1 cellular context compared by ENCODE assay signal in the genomic region with DNA sequence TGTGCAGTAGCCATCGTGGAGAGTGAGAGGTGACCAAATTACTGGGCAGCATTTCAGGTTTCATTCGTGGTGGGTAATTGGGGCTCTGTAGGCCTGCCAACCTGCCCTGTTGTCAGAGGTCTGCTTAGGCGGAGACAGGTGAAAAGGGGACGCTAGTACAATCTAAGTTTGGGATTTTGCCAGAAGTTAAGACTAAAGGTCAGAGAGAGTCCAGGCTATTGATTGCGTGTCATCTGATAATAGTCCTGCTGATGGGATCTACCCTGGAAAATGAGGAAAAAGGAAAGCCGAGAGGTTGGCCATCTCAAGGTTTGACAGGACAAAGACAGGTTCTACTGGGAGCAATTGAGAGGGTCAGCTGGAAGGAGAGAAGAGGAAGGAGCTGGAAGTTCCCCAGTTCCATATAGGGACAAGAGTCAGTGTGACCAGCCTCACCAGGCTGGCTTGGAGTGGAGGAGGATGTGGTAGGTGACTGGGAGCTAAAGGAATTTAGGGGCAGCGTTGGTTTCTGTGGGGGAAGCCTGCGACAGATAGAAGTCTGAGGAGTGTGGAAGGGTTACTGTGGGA.
TF ChIP-seq lines count a peak whose summit lies in the region.

No MANE protein-coding gene starts in this region.

TF ChIP-seq in HepG2, 621 proteins besides CTCF, POLR2A, EP300 and RAD21 (continued from another document and continues in another):
- TF ChIP-seq ZNF224 (CRISPR knock-in tag; IDR thresholded peaks at IDR 0.05) (0 out of 2 replicates have a peak, but pooled peaks have one; percentile 67), ATF7 (IDR thresholded peaks at IDR 0.05) (0 out of 2 replicates have a peak, but pooled peaks have one; percentile 1), ATF7 (CRISPR knock-in tag; IDR thresholded peaks at IDR 0.05) (no peak), ZNF710 (CRISPR knock-in tag; IDR thresholded peaks at IDR 0.05; ENCODE audit: borderline replicate concordance) (peak; percentile 62; the same call in 1 of the 2 replicates), ZNF644 (CRISPR knock-in tag; IDR thresholded peaks at IDR 0.05; ENCODE audit: low read depth) (no peak), HNRNPK (IDR thresholded peaks at IDR 0.05; ENCODE audit: low read depth, low read length, poor library complexity, severe bottlenecking) (no peak), HNF1B (CRISPR knock-in tag; IDR thresholded peaks at IDR 0.05) (peak; percentile 61), HDAC2 (CRISPR knock-in tag; IDR thresholded peaks at IDR 0.05) (0 out of 2 replicates have a peak, but pooled peaks have one; percentile 40), IRX3 (CRISPR knock-in tag; IDR thresholded peaks at IDR 0.05; ENCODE audit: borderline replicate concordance, low read depth) (no peak), ZNF263 (CRISPR knock-in tag; IDR thresholded peaks at IDR 0.05) (0 out of 2 replicates have a peak, but pooled peaks have one; percentile 25), MTERF4 (CRISPR knock-in tag; IDR thresholded peaks at IDR 0.05) (peak; percentile 89; the same call in 1 of the 2 replicates), NR2F2 (IDR thresholded peaks at IDR 0.05; ENCODE audit: borderline replicate concordance, low read depth) (peak; percentile 56; the same call in 1 of the 2 replicates), TEAD3 (CRISPR knock-in tag; optimal IDR thresholded peaks at IDR 0.05; ENCODE audit: borderline replicate concordance) (no peak), ZNF607 (CRISPR knock-in tag; IDR thresholded peaks at IDR 0.05; ENCODE audit: borderline replicate concordance) (peak; percentile 77; the same call in 1 of the 2 replicates), HDAC6 (IDR thresholded peaks at IDR 0.05; ENCODE audit: low read depth, low read length) (no peak), HNF4G (IDR thresholded peaks at IDR 0.05; ENCODE audit: borderline replicate concordance, low read depth, low read length) (peak; percentile 78), HNF4G (CRISPR knock-in tag; IDR thresholded peaks at IDR 0.05; ENCODE audit: borderline replicate concordance, low read depth) (no peak; the same call in 1 of the 2 replicates), ZNF713 (CRISPR knock-in tag; IDR thresholded peaks at IDR 0.05) (no peak), RARA (CRISPR knock-in tag; IDR thresholded peaks at IDR 0.05) (peak; percentile 95), HNF4A (CRISPR knock-in tag; IDR thresholded peaks at IDR 0.05) (peak; percentile 85), ZNF333 (CRISPR knock-in tag; IDR thresholded peaks at IDR 0.05; ENCODE audit: borderline replicate concordance) (0 out of 2 replicates have a peak, but pooled peaks have one; percentile 30), KLF11 (CRISPR knock-in tag; IDR thresholded peaks at IDR 0.05) (0 out of 2 replicates have a peak, but pooled peaks have one; percentile 63), ZNF512 (CRISPR knock-in tag; IDR thresholded peaks at IDR 0.05) (no peak), ERF (CRISPR knock-in tag; IDR thresholded peaks at IDR 0.05) (peak; percentile 45; the same call in 1 of the 2 replicates), ZNF451 (CRISPR knock-in tag; IDR thresholded peaks at IDR 0.05) (no peak), NCOR1 (IDR thresholded peaks at IDR 0.05; ENCODE audit: borderline replicate concordance, low read length) (peak; percentile 65; the same call in 1 of the 2 replicates), ZNF782 (CRISPR knock-in tag; IDR thresholded peaks at IDR 0.05; ENCODE audit: borderline replicate concordance) (no peak), TBL1XR1 (IDR thresholded peaks at IDR 0.05; ENCODE audit: borderline replicate concordance, low read length, partially characterized antibody) (no peak), ZNF563 (CRISPR knock-in tag; IDR thresholded peaks at IDR 0.05) (peak; percentile 76), THRA (CRISPR knock-in tag; IDR thresholded peaks at IDR 0.05; ENCODE audit: borderline replicate concordance) (peak; percentile 72), RXRB (CRISPR knock-in tag; IDR thresholded peaks at IDR 0.05; ENCODE audit: borderline replicate concordance) (peak; percentile 80), HDAC1 (CRISPR knock-in tag; IDR thresholded peaks at IDR 0.05) (peak; percentile 54)
- TF ChIP-seq, protein P1, sequence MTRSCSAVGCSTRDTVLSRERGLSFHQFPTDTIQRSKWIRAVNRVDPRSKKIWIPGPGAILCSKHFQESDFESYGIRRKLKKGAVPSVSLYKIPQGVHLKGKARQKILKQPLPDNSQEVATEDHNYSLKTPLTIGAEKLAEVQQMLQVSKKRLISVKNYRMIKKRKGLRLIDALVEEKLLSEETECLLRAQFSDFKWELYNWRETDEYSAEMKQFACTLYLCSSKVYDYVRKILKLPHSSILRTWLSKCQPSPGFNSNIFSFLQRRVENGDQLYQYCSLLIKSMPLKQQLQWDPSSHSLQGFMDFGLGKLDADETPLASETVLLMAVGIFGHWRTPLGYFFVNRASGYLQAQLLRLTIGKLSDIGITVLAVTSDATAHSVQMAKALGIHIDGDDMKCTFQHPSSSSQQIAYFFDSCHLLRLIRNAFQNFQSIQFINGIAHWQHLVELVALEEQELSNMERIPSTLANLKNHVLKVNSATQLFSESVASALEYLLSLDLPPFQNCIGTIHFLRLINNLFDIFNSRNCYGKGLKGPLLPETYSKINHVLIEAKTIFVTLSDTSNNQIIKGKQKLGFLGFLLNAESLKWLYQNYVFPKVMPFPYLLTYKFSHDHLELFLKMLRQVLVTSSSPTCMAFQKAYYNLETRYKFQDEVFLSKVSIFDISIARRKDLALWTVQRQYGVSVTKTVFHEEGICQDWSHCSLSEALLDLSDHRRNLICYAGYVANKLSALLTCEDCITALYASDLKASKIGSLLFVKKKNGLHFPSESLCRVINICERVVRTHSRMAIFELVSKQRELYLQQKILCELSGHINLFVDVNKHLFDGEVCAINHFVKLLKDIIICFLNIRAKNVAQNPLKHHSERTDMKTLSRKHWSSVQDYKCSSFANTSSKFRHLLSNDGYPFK (CRISPR knock-in tag; IDR thresholded peaks at IDR 0.05; ENCODE audit: borderline replicate concordance): 0 out of 2 replicates have a peak, but pooled peaks have one; percentile 2
- TF ChIP-seq, protein P2, sequence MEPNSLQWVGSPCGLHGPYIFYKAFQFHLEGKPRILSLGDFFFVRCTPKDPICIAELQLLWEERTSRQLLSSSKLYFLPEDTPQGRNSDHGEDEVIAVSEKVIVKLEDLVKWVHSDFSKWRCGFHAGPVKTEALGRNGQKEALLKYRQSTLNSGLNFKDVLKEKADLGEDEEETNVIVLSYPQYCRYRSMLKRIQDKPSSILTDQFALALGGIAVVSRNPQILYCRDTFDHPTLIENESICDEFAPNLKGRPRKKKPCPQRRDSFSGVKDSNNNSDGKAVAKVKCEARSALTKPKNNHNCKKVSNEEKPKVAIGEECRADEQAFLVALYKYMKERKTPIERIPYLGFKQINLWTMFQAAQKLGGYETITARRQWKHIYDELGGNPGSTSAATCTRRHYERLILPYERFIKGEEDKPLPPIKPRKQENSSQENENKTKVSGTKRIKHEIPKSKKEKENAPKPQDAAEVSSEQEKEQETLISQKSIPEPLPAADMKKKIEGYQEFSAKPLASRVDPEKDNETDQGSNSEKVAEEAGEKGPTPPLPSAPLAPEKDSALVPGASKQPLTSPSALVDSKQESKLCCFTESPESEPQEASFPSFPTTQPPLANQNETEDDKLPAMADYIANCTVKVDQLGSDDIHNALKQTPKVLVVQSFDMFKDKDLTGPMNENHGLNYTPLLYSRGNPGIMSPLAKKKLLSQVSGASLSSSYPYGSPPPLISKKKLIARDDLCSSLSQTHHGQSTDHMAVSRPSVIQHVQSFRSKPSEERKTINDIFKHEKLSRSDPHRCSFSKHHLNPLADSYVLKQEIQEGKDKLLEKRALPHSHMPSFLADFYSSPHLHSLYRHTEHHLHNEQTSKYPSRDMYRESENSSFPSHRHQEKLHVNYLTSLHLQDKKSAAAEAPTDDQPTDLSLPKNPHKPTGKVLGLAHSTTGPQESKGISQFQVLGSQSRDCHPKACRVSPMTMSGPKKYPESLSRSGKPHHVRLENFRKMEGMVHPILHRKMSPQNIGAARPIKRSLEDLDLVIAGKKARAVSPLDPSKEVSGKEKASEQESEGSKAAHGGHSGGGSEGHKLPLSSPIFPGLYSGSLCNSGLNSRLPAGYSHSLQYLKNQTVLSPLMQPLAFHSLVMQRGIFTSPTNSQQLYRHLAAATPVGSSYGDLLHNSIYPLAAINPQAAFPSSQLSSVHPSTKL (CRISPR knock-in tag; IDR thresholded peaks at IDR 0.05): peak; percentile 65
- TF ChIP-seq, protein P3, sequence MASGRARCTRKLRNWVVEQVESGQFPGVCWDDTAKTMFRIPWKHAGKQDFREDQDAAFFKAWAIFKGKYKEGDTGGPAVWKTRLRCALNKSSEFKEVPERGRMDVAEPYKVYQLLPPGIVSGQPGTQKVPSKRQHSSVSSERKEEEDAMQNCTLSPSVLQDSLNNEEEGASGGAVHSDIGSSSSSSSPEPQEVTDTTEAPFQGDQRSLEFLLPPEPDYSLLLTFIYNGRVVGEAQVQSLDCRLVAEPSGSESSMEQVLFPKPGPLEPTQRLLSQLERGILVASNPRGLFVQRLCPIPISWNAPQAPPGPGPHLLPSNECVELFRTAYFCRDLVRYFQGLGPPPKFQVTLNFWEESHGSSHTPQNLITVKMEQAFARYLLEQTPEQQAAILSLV (CRISPR knock-in tag; IDR thresholded peaks at IDR 0.05; ENCODE audit: borderline replicate concordance): 0 out of 2 replicates have a peak, but pooled peaks have one; percentile 21
- TF ChIP-seq, protein P4, sequence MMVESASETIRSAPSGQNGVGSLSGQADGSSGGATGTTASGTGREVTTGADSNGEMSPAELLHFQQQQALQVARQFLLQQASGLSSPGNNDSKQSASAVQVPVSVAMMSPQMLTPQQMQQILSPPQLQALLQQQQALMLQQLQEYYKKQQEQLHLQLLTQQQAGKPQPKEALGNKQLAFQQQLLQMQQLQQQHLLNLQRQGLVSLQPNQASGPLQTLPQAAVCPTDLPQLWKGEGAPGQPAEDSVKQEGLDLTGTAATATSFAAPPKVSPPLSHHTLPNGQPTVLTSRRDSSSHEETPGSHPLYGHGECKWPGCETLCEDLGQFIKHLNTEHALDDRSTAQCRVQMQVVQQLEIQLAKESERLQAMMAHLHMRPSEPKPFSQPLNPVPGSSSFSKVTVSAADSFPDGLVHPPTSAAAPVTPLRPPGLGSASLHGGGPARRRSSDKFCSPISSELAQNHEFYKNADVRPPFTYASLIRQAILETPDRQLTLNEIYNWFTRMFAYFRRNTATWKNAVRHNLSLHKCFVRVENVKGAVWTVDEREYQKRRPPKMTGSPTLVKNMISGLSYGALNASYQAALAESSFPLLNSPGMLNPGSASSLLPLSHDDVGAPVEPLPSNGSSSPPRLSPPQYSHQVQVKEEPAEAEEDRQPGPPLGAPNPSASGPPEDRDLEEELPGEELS (CRISPR knock-in tag; IDR thresholded peaks at IDR 0.05): 0 out of 2 replicates have a peak, but pooled peaks have one; percentile 27
